In the genomic region with DNA sequence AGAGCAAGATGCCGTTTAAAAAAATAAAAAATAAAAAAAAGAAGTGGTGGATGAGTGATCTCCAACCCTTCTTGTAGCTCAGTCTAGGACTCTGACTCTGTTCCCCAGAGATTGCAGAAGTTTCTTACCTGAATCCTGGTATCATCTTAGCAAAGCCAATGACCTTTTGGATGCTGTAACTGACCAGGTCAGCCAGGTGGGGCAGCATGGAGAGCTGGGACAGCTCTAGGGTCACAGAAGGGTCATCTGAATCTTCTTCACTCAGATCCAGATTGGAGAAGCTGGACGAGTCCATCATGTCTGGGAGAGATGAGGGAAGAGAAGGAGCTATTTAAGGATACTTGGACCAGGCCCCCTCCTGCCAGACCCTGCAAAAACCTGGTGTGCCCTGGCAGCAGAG, we compare ENCODE assay signal across 2 cellular contexts.
TF ChIP-seq lines count a peak whose summit lies in the region.

No MANE protein-coding gene starts in this region.

TF ChIP-seq in IMR-90, 13 proteins besides CTCF, POLR2A, EP300 and RAD21:
- no peak for TF ChIP-seq MXI1 (IDR thresholded peaks at IDR 0.05; ENCODE audit: borderline replicate concordance, low read depth, low read length)
- TF ChIP-seq FOS (IDR thresholded peaks at IDR 0.05; ENCODE audit: low read depth, low read length), result no peak
- no peak for TF ChIP-seq MAFK (IDR thresholded peaks at IDR 0.05; ENCODE audit: low read depth, low read length)
- TF ChIP-seq BHLHE40 (IDR thresholded peaks at IDR 0.05; ENCODE audit: low read depth, low read length), result no peak

TF ChIP-seq in H1, 55 proteins besides CTCF, POLR2A, EP300 and RAD21:
- TF ChIP-seq KDM4A (IDR thresholded peaks at IDR 0.05; ENCODE audit: low read depth, low read length, severe bottlenecking) (no peak), RXRA (IDR thresholded peaks at IDR 0.05; ENCODE audit: insufficient read depth, low read depth, low read length) (peak; percentile 88; the same call in 1 of the 2 replicates)
- TF ChIP-seq, protein P1, sequence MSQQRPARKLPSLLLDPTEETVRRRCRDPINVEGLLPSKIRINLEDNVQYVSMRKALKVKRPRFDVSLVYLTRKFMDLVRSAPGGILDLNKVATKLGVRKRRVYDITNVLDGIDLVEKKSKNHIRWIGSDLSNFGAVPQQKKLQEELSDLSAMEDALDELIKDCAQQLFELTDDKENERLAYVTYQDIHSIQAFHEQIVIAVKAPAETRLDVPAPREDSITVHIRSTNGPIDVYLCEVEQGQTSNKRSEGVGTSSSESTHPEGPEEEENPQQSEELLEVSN (IDR thresholded peaks at IDR 0.05), result no peak
